In genomic region chr3:39104961-39105686, GRCh38 we compare ENCODE assay signal across 1 cellular context.
TF ChIP-seq lines count a peak whose summit lies in the region.

No MANE protein-coding gene starts in this region.

TF ChIP-seq in H1, 55 proteins besides CTCF, POLR2A, EP300 and RAD21:
- TF ChIP-seq ZNF274 (IDR thresholded peaks at IDR 0.05; ENCODE audit: borderline replicate concordance, extremely low read depth, low read length) (no peak), PHF8 (conservative IDR thresholded peaks at IDR 0.05; ENCODE audit: low read depth, low read length) (no peak), HDAC6 (IDR thresholded peaks at IDR 0.05; ENCODE audit: low read depth, low read length) (no peak), RNF2 (IDR thresholded peaks at IDR 0.05; ENCODE audit: borderline replicate concordance, low read depth, low read length, missing control alignments, poor library complexity, severe bottlenecking) (no peak), BRCA1 (IDR thresholded peaks at IDR 0.05; ENCODE audit: low read depth, low read length) (no peak), SIRT6 (IDR thresholded peaks at IDR 0.05; ENCODE audit: low read length) (no peak), SRF (IDR thresholded peaks at IDR 0.05; ENCODE audit: low read depth, low read length) (no peak), RBBP5 (IDR thresholded peaks at IDR 0.05; ENCODE audit: borderline replicate concordance, low read depth, low read length) (no peak), CREB1 (IDR thresholded peaks at IDR 0.05) (no peak), JUND (IDR thresholded peaks at IDR 0.05; ENCODE audit: low read length) (no peak)
- TF ChIP-seq, protein P1, sequence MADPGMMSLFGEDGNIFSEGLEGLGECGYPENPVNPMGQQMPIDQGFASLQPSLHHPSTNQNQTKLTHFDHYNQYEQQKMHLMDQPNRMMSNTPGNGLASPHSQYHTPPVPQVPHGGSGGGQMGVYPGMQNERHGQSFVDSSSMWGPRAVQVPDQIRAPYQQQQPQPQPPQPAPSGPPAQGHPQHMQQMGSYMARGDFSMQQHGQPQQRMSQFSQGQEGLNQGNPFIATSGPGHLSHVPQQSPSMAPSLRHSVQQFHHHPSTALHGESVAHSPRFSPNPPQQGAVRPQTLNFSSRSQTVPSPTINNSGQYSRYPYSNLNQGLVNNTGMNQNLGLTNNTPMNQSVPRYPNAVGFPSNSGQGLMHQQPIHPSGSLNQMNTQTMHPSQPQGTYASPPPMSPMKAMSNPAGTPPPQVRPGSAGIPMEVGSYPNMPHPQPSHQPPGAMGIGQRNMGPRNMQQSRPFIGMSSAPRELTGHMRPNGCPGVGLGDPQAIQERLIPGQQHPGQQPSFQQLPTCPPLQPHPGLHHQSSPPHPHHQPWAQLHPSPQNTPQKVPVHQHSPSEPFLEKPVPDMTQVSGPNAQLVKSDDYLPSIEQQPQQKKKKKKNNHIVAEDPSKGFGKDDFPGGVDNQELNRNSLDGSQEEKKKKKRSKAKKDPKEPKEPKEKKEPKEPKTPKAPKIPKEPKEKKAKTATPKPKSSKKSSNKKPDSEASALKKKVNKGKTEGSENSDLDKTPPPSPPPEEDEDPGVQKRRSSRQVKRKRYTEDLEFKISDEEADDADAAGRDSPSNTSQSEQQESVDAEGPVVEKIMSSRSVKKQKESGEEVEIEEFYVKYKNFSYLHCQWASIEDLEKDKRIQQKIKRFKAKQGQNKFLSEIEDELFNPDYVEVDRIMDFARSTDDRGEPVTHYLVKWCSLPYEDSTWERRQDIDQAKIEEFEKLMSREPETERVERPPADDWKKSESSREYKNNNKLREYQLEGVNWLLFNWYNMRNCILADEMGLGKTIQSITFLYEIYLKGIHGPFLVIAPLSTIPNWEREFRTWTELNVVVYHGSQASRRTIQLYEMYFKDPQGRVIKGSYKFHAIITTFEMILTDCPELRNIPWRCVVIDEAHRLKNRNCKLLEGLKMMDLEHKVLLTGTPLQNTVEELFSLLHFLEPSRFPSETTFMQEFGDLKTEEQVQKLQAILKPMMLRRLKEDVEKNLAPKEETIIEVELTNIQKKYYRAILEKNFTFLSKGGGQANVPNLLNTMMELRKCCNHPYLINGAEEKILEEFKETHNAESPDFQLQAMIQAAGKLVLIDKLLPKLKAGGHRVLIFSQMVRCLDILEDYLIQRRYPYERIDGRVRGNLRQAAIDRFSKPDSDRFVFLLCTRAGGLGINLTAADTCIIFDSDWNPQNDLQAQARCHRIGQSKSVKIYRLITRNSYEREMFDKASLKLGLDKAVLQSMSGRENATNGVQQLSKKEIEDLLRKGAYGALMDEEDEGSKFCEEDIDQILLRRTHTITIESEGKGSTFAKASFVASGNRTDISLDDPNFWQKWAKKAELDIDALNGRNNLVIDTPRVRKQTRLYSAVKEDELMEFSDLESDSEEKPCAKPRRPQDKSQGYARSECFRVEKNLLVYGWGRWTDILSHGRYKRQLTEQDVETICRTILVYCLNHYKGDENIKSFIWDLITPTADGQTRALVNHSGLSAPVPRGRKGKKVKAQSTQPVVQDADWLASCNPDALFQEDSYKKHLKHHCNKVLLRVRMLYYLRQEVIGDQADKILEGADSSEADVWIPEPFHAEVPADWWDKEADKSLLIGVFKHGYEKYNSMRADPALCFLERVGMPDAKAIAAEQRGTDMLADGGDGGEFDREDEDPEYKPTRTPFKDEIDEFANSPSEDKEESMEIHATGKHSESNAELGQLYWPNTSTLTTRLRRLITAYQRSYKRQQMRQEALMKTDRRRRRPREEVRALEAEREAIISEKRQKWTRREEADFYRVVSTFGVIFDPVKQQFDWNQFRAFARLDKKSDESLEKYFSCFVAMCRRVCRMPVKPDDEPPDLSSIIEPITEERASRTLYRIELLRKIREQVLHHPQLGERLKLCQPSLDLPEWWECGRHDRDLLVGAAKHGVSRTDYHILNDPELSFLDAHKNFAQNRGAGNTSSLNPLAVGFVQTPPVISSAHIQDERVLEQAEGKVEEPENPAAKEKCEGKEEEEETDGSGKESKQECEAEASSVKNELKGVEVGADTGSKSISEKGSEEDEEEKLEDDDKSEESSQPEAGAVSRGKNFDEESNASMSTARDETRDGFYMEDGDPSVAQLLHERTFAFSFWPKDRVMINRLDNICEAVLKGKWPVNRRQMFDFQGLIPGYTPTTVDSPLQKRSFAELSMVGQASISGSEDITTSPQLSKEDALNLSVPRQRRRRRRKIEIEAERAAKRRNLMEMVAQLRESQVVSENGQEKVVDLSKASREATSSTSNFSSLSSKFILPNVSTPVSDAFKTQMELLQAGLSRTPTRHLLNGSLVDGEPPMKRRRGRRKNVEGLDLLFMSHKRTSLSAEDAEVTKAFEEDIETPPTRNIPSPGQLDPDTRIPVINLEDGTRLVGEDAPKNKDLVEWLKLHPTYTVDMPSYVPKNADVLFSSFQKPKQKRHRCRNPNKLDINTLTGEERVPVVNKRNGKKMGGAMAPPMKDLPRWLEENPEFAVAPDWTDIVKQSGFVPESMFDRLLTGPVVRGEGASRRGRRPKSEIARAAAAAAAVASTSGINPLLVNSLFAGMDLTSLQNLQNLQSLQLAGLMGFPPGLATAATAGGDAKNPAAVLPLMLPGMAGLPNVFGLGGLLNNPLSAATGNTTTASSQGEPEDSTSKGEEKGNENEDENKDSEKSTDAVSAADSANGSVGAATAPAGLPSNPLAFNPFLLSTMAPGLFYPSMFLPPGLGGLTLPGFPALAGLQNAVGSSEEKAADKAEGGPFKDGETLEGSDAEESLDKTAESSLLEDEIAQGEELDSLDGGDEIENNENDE (IDR thresholded peaks at IDR 0.05; ENCODE audit: insufficient replicate concordance, low read length): no peak
- TF ChIP-seq, protein P2, sequence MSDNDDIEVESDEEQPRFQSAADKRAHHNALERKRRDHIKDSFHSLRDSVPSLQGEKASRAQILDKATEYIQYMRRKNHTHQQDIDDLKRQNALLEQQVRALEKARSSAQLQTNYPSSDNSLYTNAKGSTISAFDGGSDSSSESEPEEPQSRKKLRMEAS (IDR thresholded peaks at IDR 0.05): no peak
